Comparison of ENCODE assay signal across 14 cellular contexts in genomic region chr2:19607931-19608762, GRCh38.
DNase-seq lines count a peak whose midpoint lies in the region; ATAC-seq and TF ChIP-seq lines count a peak whose summit lies in the region.
"Had no signal": no experiment of that assay in that cellular context is flagged by ENCODE, and none has a peak within 500 bp of the region (broad histone marks: within the 10 kb centered on the region; RNA-seq: fewer than 3 reads in every experiment).

No MANE protein-coding gene starts in this region.

- DNase-seq in DMS53 (lab: John Stamatoyannopoulos, UW) (peak; percentile 6), DMS53 treated with DMSO at 0.1 percent for 48 hours (lab: John Stamatoyannopoulos, UW; ENCODE audit: unreplicated experiment) (no peak), adrenal gland (peak in 6 of 7 donors; percentile 24 to 68 (median 29)), hepatic stellate cell (ENCODE audit: low spot score) (peak; percentile 39), suprapubic skin (ENCODE audit: low spot score in 2 of 2) (no peak), DMS79 (lab: John Stamatoyannopoulos, UW) (no peak), KG1 (lab: John Stamatoyannopoulos, UW) (no peak)
- DNase-seq: activated CD4-positive, alpha-beta T cell treated with anti-CD3 and anti-CD28 coated beads for 36 hours; Kasumi-1; naive B cell had no signal

- H3K36me3 ChIP-seq in adrenal gland (replicated peaks in 1 of 2) (no peaks in the 10 kb centered on the region), suprapubic skin (no peaks in the 10 kb centered on the region)
- H3K36me3 ChIP-seq: SJSA1 had no signal

- no peak for ATAC-seq in GM18909 (IDR thresholded peaks at IDR 0.05; ENCODE audit: poor library complexity, unreplicated experiment)
- ATAC-seq: activated CD4-positive, alpha-beta T cell treated with anti-CD3 and anti-CD28 coated beads for 36 hours had no signal

- H3K4me3 ChIP-seq in adrenal gland (no peak overlapping the region), suprapubic skin (no peak overlapping the region)
- H3K4me3 ChIP-seq: SJSA1, skin epidermis had no signal

- intact Hi-C loops in adrenal gland (cut with DNase I) = no loop called here

- TF ChIP-seq CTCF in adrenal gland (IDR thresholded peaks at IDR 0.05) (no peak), suprapubic skin (IDR thresholded peaks at IDR 0.05) (no peak)

- 26 to 50% (median 34%) methylated on average over 4 of the region's 4 CpGs for WGBS in adrenal gland, 4 donors
- WGBS in suprapubic skin = 41% methylated on average over 4 of the region's 4 CpGs

- H3K9me3 ChIP-seq in adrenal gland (replicated peaks in 1 of 3) (no peaks in the 10 kb centered on the region), suprapubic skin (no peaks in the 10 kb centered on the region)
- H3K9me3 ChIP-seq: SJSA1 had no signal

- H3K27ac ChIP-seq in adrenal gland = peak overlapping the region in 1 of 5 donors; percentile 30
- peak overlapping the region; percentile 21 for H3K27ac ChIP-seq in suprapubic skin
- H3K27ac ChIP-seq: 22Rv1, SJSA1 had no signal

- H3K4me1 ChIP-seq in adrenal gland (replicated peaks in 1 of 2) = no peaks in the 10 kb centered on the region
- H3K4me1 ChIP-seq in suprapubic skin = no peaks in the 10 kb centered on the region
- H3K4me1 ChIP-seq: SJSA1 had no signal

- H3K27me3 ChIP-seq in adrenal gland (no peaks in the 10 kb centered on the region), suprapubic skin (peaks cover 5% of the 10 kb centered on the region)
- H3K27me3 ChIP-seq: SJSA1 had no signal

- TF ChIP-seq EP300 in suprapubic skin (IDR thresholded peaks at IDR 0.05) = no peak

- TF ChIP-seq POLR2A in adrenal gland (IDR thresholded peaks at IDR 0.05) = no peak
- no peak for TF ChIP-seq POLR2A in suprapubic skin (IDR thresholded peaks at IDR 0.05)

Comparison
In these comparisons a context has a peak if more than half of its experiments do, and no peak if none do; other contexts are left out.
1. DNase-seq: peak in DMS53 (single experiment), adrenal gland (6 of 7) and hepatic stellate cell (single experiment); none in DMS53 treated with DMSO at 0.1 percent for 48 hours (single experiment), suprapubic skin (0 of 2), DMS79 (single experiment) and KG1 (single experiment).